Comparison of ENCODE assay signal across 10 cellular contexts in genomic region chr20:11748436-11748835, GRCh38.
"Had no signal": no experiment of that assay in that cellular context is flagged by ENCODE, and none has a peak within 500 bp of the region (broad histone marks: within the 10 kb centered on the region; RNA-seq: fewer than 3 reads in every experiment).

No MANE protein-coding gene starts in this region.

- H3K27ac ChIP-seq: GM23248, KMS-11 had no signal

- H3K4me1 ChIP-seq: HAP-1 had no signal

- ATAC-seq: HCT116 had no signal

- H3K4me2 ChIP-seq: KMS-11 had no signal

- DNase-seq: GM23248, GOT3, H7, HFFc6, IMR-90, Karpas-422, KBM-7 had no signal

- H3K4me3 ChIP-seq: GM23248, HAP-1 had no signal

- H3K9ac ChIP-seq: GM23248, KMS-11 had no signal

- H2AFZ ChIP-seq: GM23248 had no signal

- H3K9me3 ChIP-seq: HAP-1 had no signal

- H3K36me3 ChIP-seq: HAP-1 had no signal
